Comparison of ENCODE assay signal across 18 cellular contexts in genomic region chr11:35122308-35122707, GRCh38. TPM values are rescaled to one million over a fixed set of nuclear protein-coding genes. Genes with fewer than 3 reads are reported as not detected.
DNase-seq lines count a peak whose midpoint lies in the region; ATAC-seq lines count a peak whose summit lies in the region.
"Had no signal": no experiment of that assay in that cellular context is flagged by ENCODE, and none has a peak within 500 bp of the region (broad histone marks: within the 10 kb centered on the region; RNA-seq: fewer than 3 reads in every experiment).

No MANE protein-coding gene starts in this region.

- H3K4me1 Mint-ChIP-seq in activated CD4-positive, alpha-beta memory T cell treated with anti-CD3 and anti-CD28 coated beads, Interleukin-2, amount 10 ng/mL, durations not matched to agents 7 days and 5 days, result peaks cover 59% of the 10 kb centered on the region
- peaks cover 58% of the 10 kb centered on the region for H3K4me1 Mint-ChIP-seq in activated CD4-positive, alpha-beta memory T cell treated with anti-CD3 and anti-CD28 coated beads for 36 hours (ENCODE audit: low read depth)
- H3K4me1 Mint-ChIP-seq in activated T-helper 17 cell treated with anti-CD3 and anti-CD28 coated beads, Interleukin-2, amount 50 U/mL, for 72 hours, result peaks cover 31% of the 10 kb centered on the region
- H3K4me1 Mint-ChIP-seq in stimulated activated effector memory CD8-positive, alpha-beta T cell treated with anti-CD3 and anti-CD28 coated beads, Interleukin-12 subunit alpha, Interleukin-12 subunit beta, amount 100 ng/mL, for 72 hours, result peaks cover 57% of the 10 kb centered on the region

- H3K36me3 Mint-ChIP-seq in activated CD4-positive, alpha-beta memory T cell treated with anti-CD3 and anti-CD28 coated beads, Interleukin-2, amount 10 ng/mL, durations not matched to agents 7 days and 5 days (ENCODE audit: low read depth), result peaks cover 9% of the 10 kb centered on the region
- no peaks in the 10 kb centered on the region for H3K36me3 Mint-ChIP-seq in activated CD4-positive, alpha-beta memory T cell treated with anti-CD3 and anti-CD28 coated beads for 36 hours
- H3K36me3 Mint-ChIP-seq in activated T-helper 17 cell treated with anti-CD3 and anti-CD28 coated beads, Interleukin-2, amount 50 U/mL, for 72 hours (ENCODE audit: low read depth), result no peaks in the 10 kb centered on the region
- H3K36me3 Mint-ChIP-seq in stimulated activated effector memory CD8-positive, alpha-beta T cell treated with anti-CD3 and anti-CD28 coated beads, Interleukin-12 subunit alpha, Interleukin-12 subunit beta, amount 100 ng/mL, for 72 hours, result no peaks in the 10 kb centered on the region
- H3K36me3 Mint-ChIP-seq: WTC11 had no signal

- no peak overlapping the region for H3K4me3 Mint-ChIP-seq in activated CD4-positive, alpha-beta memory T cell treated with anti-CD3 and anti-CD28 coated beads, Interleukin-2, amount 10 ng/mL, durations not matched to agents 7 days and 5 days
- no peak overlapping the region for H3K4me3 Mint-ChIP-seq in activated CD4-positive, alpha-beta memory T cell treated with anti-CD3 and anti-CD28 coated beads for 36 hours
- peak overlapping the region; percentile 38 for H3K4me3 Mint-ChIP-seq in activated T-helper 17 cell treated with anti-CD3 and anti-CD28 coated beads, Interleukin-2, amount 50 U/mL, for 72 hours
- no peak overlapping the region for H3K4me3 Mint-ChIP-seq in stimulated activated effector memory CD8-positive, alpha-beta T cell treated with anti-CD3 and anti-CD28 coated beads, Interleukin-12 subunit alpha, Interleukin-12 subunit beta, amount 100 ng/mL, for 72 hours
- H3K4me3 Mint-ChIP-seq: WTC11 had no signal

- peak; percentile 7 for ATAC-seq in activated T-helper 17 cell treated with anti-CD3 and anti-CD28 coated beads, Interleukin-2, amount 50 U/mL, for 72 hours (replicated peaks)
- ATAC-seq in stimulated activated effector memory CD8-positive, alpha-beta T cell treated with anti-CD3 and anti-CD28 coated beads, Interleukin-12 subunit alpha, Interleukin-12 subunit beta, amount 100 ng/mL, for 72 hours, result peak; percentile 31
- no peak for ATAC-seq in HG03045 (IDR thresholded peaks at IDR 0.05; ENCODE audit: unreplicated experiment)
- ATAC-seq: gastrocnemius medialis, WTC11 had no signal

- no peak for DNase-seq in activated CD4-positive, alpha-beta memory T cell treated with anti-CD3 and anti-CD28 coated beads, Interleukin-2, amount 10 ng/mL, durations not matched to agents 7 days and 5 days
- no peak for DNase-seq in activated CD4-positive, alpha-beta memory T cell treated with anti-CD3 and anti-CD28 coated beads for 36 hours
- DNase-seq in KG1 (lab: John Stamatoyannopoulos, UW) (peak; percentile 34), NCI-H2029 (lab: John Stamatoyannopoulos, UW) (no peak), NCI-H510A (lab: John Stamatoyannopoulos, UW) (no peak)
- no peak for DNase-seq in stimulated activated effector memory CD8-positive, alpha-beta T cell treated with anti-CD3 and anti-CD28 coated beads, Interleukin-12 subunit alpha, Interleukin-12 subunit beta, amount 100 ng/mL, for 72 hours (ENCODE audit: low spot score in 2 of 2)
- DNase-seq: activated CD8-positive, alpha-beta memory T cell treated with anti-CD3 and anti-CD28 coated beads, Interleukin-2, amount 50 U/mL, for 48 hours; dorsolateral prefrontal cortex; gastrocnemius medialis; MV-4-11; NCI-H2029 treated with DMSO at 0.1 percent for 48 hours; occipital lobe; retina; stimulated activated CD4-positive, alpha-beta T cell treated with anti-CD3 and anti-CD28 coated beads, Interleukin-12 subunit alpha, Interleukin-12 subunit beta, amount 100 ng/mL, for 4 hours; SW 1271 had no signal

- peaks cover 20% of the 10 kb centered on the region for H3K27me3 Mint-ChIP-seq in activated CD4-positive, alpha-beta memory T cell treated with anti-CD3 and anti-CD28 coated beads, Interleukin-2, amount 10 ng/mL, durations not matched to agents 7 days and 5 days
- H3K27me3 Mint-ChIP-seq in activated CD4-positive, alpha-beta memory T cell treated with anti-CD3 and anti-CD28 coated beads for 36 hours, result no peaks in the 10 kb centered on the region
- no peaks in the 10 kb centered on the region for H3K27me3 Mint-ChIP-seq in activated T-helper 17 cell treated with anti-CD3 and anti-CD28 coated beads, Interleukin-2, amount 50 U/mL, for 72 hours

- CTCF ChIA-PET in activated CD4-positive, alpha-beta memory T cell treated with anti-CD3 and anti-CD28 coated beads, Interleukin-2, amount 10 ng/mL, durations not matched to agents 7 days and 5 days (lab: Charles Lee), result no interaction called here
- CTCF ChIA-PET in activated CD4-positive, alpha-beta memory T cell treated with anti-CD3 and anti-CD28 coated beads for 36 hours (lab: Charles Lee), result no interaction called here

- intact Hi-C loops in activated CD4-positive, alpha-beta memory T cell treated with anti-CD3 and anti-CD28 coated beads for 36 hours (cut with micrococcal nuclease), result no loop called here

- POLR2A ChIA-PET in activated CD4-positive, alpha-beta memory T cell treated with anti-CD3 and anti-CD28 coated beads, Interleukin-2, amount 10 ng/mL, durations not matched to agents 7 days and 5 days (lab: Charles Lee), result interaction anchor here (0.7 to 3.8 kb wide), 3 partner anchors 17 to 82 kb away, joined by 3 to 22 read pairs (median 4); partner anchors contain the start of gene CD44
- POLR2A ChIA-PET in activated CD4-positive, alpha-beta memory T cell treated with anti-CD3 and anti-CD28 coated beads for 36 hours (lab: Charles Lee), result interaction anchor here (1.7 kb wide), 1 partner anchor 24 kb away, joined by 4 read pairs; no protein-coding TSS in a partner anchor

- no peaks in the 10 kb centered on the region for H3K9me3 Mint-ChIP-seq in activated CD4-positive, alpha-beta memory T cell treated with anti-CD3 and anti-CD28 coated beads, Interleukin-2, amount 10 ng/mL, durations not matched to agents 7 days and 5 days
- H3K9me3 Mint-ChIP-seq in activated CD4-positive, alpha-beta memory T cell treated with anti-CD3 and anti-CD28 coated beads for 36 hours, result no peaks in the 10 kb centered on the region
- no peaks in the 10 kb centered on the region for H3K9me3 Mint-ChIP-seq in activated T-helper 17 cell treated with anti-CD3 and anti-CD28 coated beads, Interleukin-2, amount 50 U/mL, for 72 hours
- H3K9me3 Mint-ChIP-seq in stimulated activated effector memory CD8-positive, alpha-beta T cell treated with anti-CD3 and anti-CD28 coated beads, Interleukin-12 subunit alpha, Interleukin-12 subunit beta, amount 100 ng/mL, for 72 hours, result no peaks in the 10 kb centered on the region
- H3K9me3 Mint-ChIP-seq: WTC11 had no signal

- H3K27ac Mint-ChIP-seq in activated CD4-positive, alpha-beta memory T cell treated with anti-CD3 and anti-CD28 coated beads, Interleukin-2, amount 10 ng/mL, durations not matched to agents 7 days and 5 days, result peak overlapping the region; percentile 44
- H3K27ac Mint-ChIP-seq in activated CD4-positive, alpha-beta memory T cell treated with anti-CD3 and anti-CD28 coated beads for 36 hours, result no peak overlapping the region
- H3K27ac Mint-ChIP-seq in activated T-helper 17 cell treated with anti-CD3 and anti-CD28 coated beads, Interleukin-2, amount 50 U/mL, for 72 hours, result peak overlapping the region; percentile 21
- H3K27ac Mint-ChIP-seq in stimulated activated effector memory CD8-positive, alpha-beta T cell treated with anti-CD3 and anti-CD28 coated beads, Interleukin-12 subunit alpha, Interleukin-12 subunit beta, amount 100 ng/mL, for 72 hours, result no peak overlapping the region
- H3K27ac Mint-ChIP-seq: WTC11 had no signal

RNA-seq across cellular contexts. Expression of gene CD44, which starts 16.7 kb away (rescaled TPM):
- 100 to 1,000 TPM; 634 to 645 TPM for total RNA-seq in activated CD4-positive, alpha-beta memory T cell treated with anti-CD3 and anti-CD28 coated beads, Interleukin-2, amount 10 ng/mL, durations not matched to agents 7 days and 5 days
- total RNA-seq in activated CD4-positive, alpha-beta memory T cell treated with anti-CD3 and anti-CD28 coated beads for 36 hours, result 100 to 1,000 TPM; 440 to 442 TPM
- total RNA-seq in activated T-helper 17 cell treated with anti-CD3 and anti-CD28 coated beads, Interleukin-2, amount 50 U/mL, for 72 hours, result 100 to 1,000 TPM; 408 to 664 TPM

Comparison
In these comparisons a context has a peak if more than half of its experiments do, and no peak if none do; other contexts are left out.
1. H3K27ac Mint-ChIP-seq: peak in activated CD4-positive, alpha-beta memory T cell treated with anti-CD3 and anti-CD28 coated beads, Interleukin-2, amount 10 ng/mL, durations not matched to agents 7 days and 5 days (single experiment) and activated T-helper 17 cell treated with anti-CD3 and anti-CD28 coated beads, Interleukin-2, amount 50 U/mL, for 72 hours (single experiment); none in activated CD4-positive, alpha-beta memory T cell treated with anti-CD3 and anti-CD28 coated beads for 36 hours (single experiment) and stimulated activated effector memory CD8-positive, alpha-beta T cell treated with anti-CD3 and anti-CD28 coated beads, Interleukin-12 subunit alpha, Interleukin-12 subunit beta, amount 100 ng/mL, for 72 hours (single experiment).